ENCODE assay signal across 8 cellular contexts in genomic region chr20:3238616-3239025, GRCh38. TPM values are rescaled to one million over a fixed set of nuclear protein-coding genes. Genes with fewer than 3 reads are reported as not detected.
A peak's percentile ranks its signal among the peaks of the same experiment; 100 is the strongest.
DNase-seq lines count a peak whose midpoint lies in the region; ATAC-seq and TF ChIP-seq lines count a peak whose summit lies in the region.

No MANE protein-coding gene starts in this region.

- H3F3A ChIP-seq in neural progenitor cell (ENCODE audit: low read depth): peaks cover 20% of the 10 kb centered on the region

- H3K9me3 ChIP-seq in neural progenitor cell (ENCODE audit: low read depth): no peaks in the 10 kb centered on the region

- CTCF ChIA-PET in activated CD8-positive, alpha-beta T cell treated with anti-CD3 and anti-CD28 coated beads for 36 hours (lab: Charles Lee): interaction anchor here (1.1 to 2.6 kb wide), 2 partner anchors 13 to 20 kb away, joined by 3 to 14 read pairs; no protein-coding TSS in a partner anchor

- H2AFZ ChIP-seq in neural progenitor cell (replicated peaks): peak overlapping the region; percentile 99

- H3K9ac ChIP-seq in neural progenitor cell: no peak overlapping the region

- peak overlapping the region; percentile 92 for H3K4me2 ChIP-seq in neural progenitor cell

- peak overlapping the region; percentile 73 for H3K4me3 ChIP-seq in neural progenitor cell

- H3K36me3 ChIP-seq in neural progenitor cell: no peaks in the 10 kb centered on the region

- peaks cover 52% of the 10 kb centered on the region for H3K27me3 Mint-ChIP-seq in activated CD8-positive, alpha-beta T cell treated with anti-CD3 and anti-CD28 coated beads for 36 hours
- H3K27me3 Mint-ChIP-seq in neural progenitor cell (ENCODE audit: insufficient read depth, low read depth): peaks cover 67% of the 10 kb centered on the region

- H3K79me2 ChIP-seq in neural progenitor cell (ENCODE audit: low read depth): no peaks in the 10 kb centered on the region

- no peaks in the 10 kb centered on the region for H4K20me1 ChIP-seq in neural progenitor cell (ENCODE audit: low read depth)

- H3K27ac Mint-ChIP-seq in activated CD8-positive, alpha-beta T cell treated with anti-CD3 and anti-CD28 coated beads for 36 hours: no peak overlapping the region
- H3K27ac Mint-ChIP-seq in neural progenitor cell: no peak overlapping the region

- peaks cover 7% of the 10 kb centered on the region for H3K4me1 ChIP-seq in neural progenitor cell

- peaks cover 71% of the 10 kb centered on the region for H3K27me3 ChIP-seq in neural progenitor cell

- H3K4me3 Mint-ChIP-seq in activated CD8-positive, alpha-beta T cell treated with anti-CD3 and anti-CD28 coated beads for 36 hours: peak overlapping the region; percentile 72
- H3K4me3 Mint-ChIP-seq in neural progenitor cell: peak overlapping the region; percentile 81

- H3K9me3 Mint-ChIP-seq in activated CD8-positive, alpha-beta T cell treated with anti-CD3 and anti-CD28 coated beads for 36 hours: no peaks in the 10 kb centered on the region
- H3K9me3 Mint-ChIP-seq in neural progenitor cell: peaks cover 4% of the 10 kb centered on the region

- TF ChIP-seq CTCF in activated CD8-positive, alpha-beta T cell treated with anti-CD3 and anti-CD28 coated beads for 36 hours (IDR thresholded peaks at IDR 0.05): no peak
- TF ChIP-seq CTCF in neural progenitor cell (IDR thresholded peaks at IDR 0.05): no peak

- intact Hi-C loops in activated CD8-positive, alpha-beta T cell treated with anti-CD3 and anti-CD28 coated beads for 36 hours (cut with micrococcal nuclease): no loop called here

- DNase-seq in NCI-H2029 (lab: John Stamatoyannopoulos, UW): peak; percentile 40
- DNase-seq in NCI-H2029 treated with DMSO at 0.1 percent for 48 hours (lab: John Stamatoyannopoulos, UW): no peak
- DNase-seq in KBM-7: peak; percentile 58
- peak; percentile 73 for DNase-seq in activated CD8-positive, alpha-beta T cell treated with anti-CD3 and anti-CD28 coated beads for 36 hours
- peak; percentile 64 for DNase-seq in neural progenitor cell (ENCODE audit: low spot score)
- DNase-seq in NCI-H187 (lab: John Stamatoyannopoulos, UW): no peak
- DNase-seq in Ammon's horn (ENCODE audit: low spot score): no peak

- H3K27ac ChIP-seq in neural progenitor cell: no peak overlapping the region

- POLR2A ChIA-PET in activated CD8-positive, alpha-beta T cell treated with anti-CD3 and anti-CD28 coated beads for 36 hours (lab: Charles Lee): no interaction called here

- peaks cover 6% of the 10 kb centered on the region for H3K4me1 Mint-ChIP-seq in activated CD8-positive, alpha-beta T cell treated with anti-CD3 and anti-CD28 coated beads for 36 hours (ENCODE audit: low read depth)
- peaks cover 13% of the 10 kb centered on the region for H3K4me1 Mint-ChIP-seq in neural progenitor cell

- no peaks in the 10 kb centered on the region for H3K36me3 Mint-ChIP-seq in activated CD8-positive, alpha-beta T cell treated with anti-CD3 and anti-CD28 coated beads for 36 hours (ENCODE audit: low read depth)
- H3K36me3 Mint-ChIP-seq in neural progenitor cell: no peaks in the 10 kb centered on the region

- peak; percentile 56 for ATAC-seq in activated CD8-positive, alpha-beta T cell treated with anti-CD3 and anti-CD28 coated beads for 36 hours
- ATAC-seq in esophagus mucosa: peak; percentile 44

- in situ Hi-C loops in KBM-7 (cut with MboI; ENCODE audit: low pct_unique_long_range_greater_than_20kb, low sequenced_read_pairs): no loop called here

RNA-seq across cellular contexts. Expression of gene SLC4A11, which starts 0.4 kb away (rescaled TPM):
- total RNA-seq in activated CD8-positive, alpha-beta T cell treated with anti-CD3 and anti-CD28 coated beads for 36 hours: 1 to 10 TPM; 1.8 to 2.8 TPM
- total RNA-seq in esophagus mucosa: 20.0 TPM
- 0.95 and 3.4 TPM in 2 replicates for total RNA-seq in neural progenitor cell (ENCODE audit: low replicate concordance)

RNA-seq across cellular contexts. Expression of gene ITPA, which starts 29.3 kb away (rescaled TPM):
- total RNA-seq in activated CD8-positive, alpha-beta T cell treated with anti-CD3 and anti-CD28 coated beads for 36 hours: 10 to 100 TPM; 56.3 to 66.9 TPM
- total RNA-seq in esophagus mucosa (60.6 TPM), neural progenitor cell (ENCODE audit: low replicate concordance) (18.2 and 27.7 TPM in 2 replicates)

RNA-seq across cellular contexts. Expression of gene DDRGK1, which starts 34.1 kb away (rescaled TPM):
- 10 to 100 TPM; 50.1 to 54.1 TPM for total RNA-seq in activated CD8-positive, alpha-beta T cell treated with anti-CD3 and anti-CD28 coated beads for 36 hours
- total RNA-seq in esophagus mucosa (47.8 TPM), neural progenitor cell (ENCODE audit: low replicate concordance) (27.9 and 58.4 TPM in 2 replicates)

Comparison
In these comparisons a context has a peak if more than half of its experiments do, and no peak if none do; other contexts are left out.
1. DNase-seq: peak in NCI-H2029 (single experiment), KBM-7 (single experiment), activated CD8-positive, alpha-beta T cell treated with anti-CD3 and anti-CD28 coated beads for 36 hours (single experiment) and neural progenitor cell (single experiment); none in NCI-H2029 treated with DMSO at 0.1 percent for 48 hours (single experiment), NCI-H187 (0 of 2) and Ammon's horn (single experiment).